ENCODE assay signal across 8 cellular contexts in genomic region chr20:57772349-57772964, GRCh38.
DNase-seq lines count a peak whose midpoint lies in the region; ATAC-seq and TF ChIP-seq lines count a peak whose summit lies in the region.

No MANE protein-coding gene starts in this region.

- H3K27ac Mint-ChIP-seq in osteocyte (ENCODE audit: unreplicated experiment) (peak overlapping the region; percentile 76), progenitor cell of endocrine pancreas (no peak overlapping the region)

- H3K9me3 Mint-ChIP-seq in osteocyte (ENCODE audit: unreplicated experiment) (no peaks in the 10 kb centered on the region), progenitor cell of endocrine pancreas (ENCODE audit: low read depth) (no peaks in the 10 kb centered on the region)

- no peak overlapping the region for H3K4me3 ChIP-seq in cardiac fibroblast (replicated peaks in 1 of 2; ENCODE audit: low read depth in 2 of 2, low read length in 2 of 2)

- no peaks in the 10 kb centered on the region for H3K27me3 Mint-ChIP-seq in osteocyte (ENCODE audit: unreplicated experiment)
- peaks cover 21% of the 10 kb centered on the region for H3K27me3 Mint-ChIP-seq in progenitor cell of endocrine pancreas

- peak overlapping the region; percentile 11 for H3K4me3 Mint-ChIP-seq in osteocyte (ENCODE audit: unreplicated experiment)
- no peak overlapping the region for H3K4me3 Mint-ChIP-seq in progenitor cell of endocrine pancreas (ENCODE audit: low read depth)

- H3K4me1 Mint-ChIP-seq in osteocyte (ENCODE audit: unreplicated experiment), result peaks cover 42% of the 10 kb centered on the region
- H3K4me1 Mint-ChIP-seq in progenitor cell of endocrine pancreas (ENCODE audit: low read depth), result no peaks in the 10 kb centered on the region

- H3K36me3 Mint-ChIP-seq in osteocyte (ENCODE audit: unreplicated experiment), result no peaks in the 10 kb centered on the region
- H3K36me3 Mint-ChIP-seq in progenitor cell of endocrine pancreas (ENCODE audit: insufficient read depth), result no peaks in the 10 kb centered on the region

- DNase-seq in ELR (ENCODE audit: low read depth) (peak; percentile 72), NCI-H226 (peak; percentile 70), cardiac fibroblast (ENCODE audit: low read depth in 2 of 2) (peak; percentile 41 to 73), osteocyte (ENCODE audit: extremely low spot score, unreplicated experiment) (no peak), DMS 273 (lab: John Stamatoyannopoulos, UW; ENCODE audit: unreplicated experiment) (no peak), superior temporal gyrus (ENCODE audit: extremely low spot score) (no peak), progenitor cell of endocrine pancreas (ENCODE audit: low spot score, unreplicated experiment) (no peak)

- TF ChIP-seq CTCF in cardiac fibroblast (IDR thresholded peaks at IDR 0.05; ENCODE audit: low read depth, low read length), result no peak
- TF ChIP-seq CTCF in osteocyte (IDR thresholded peaks at IDR 0.05), result no peak
- no peak for TF ChIP-seq CTCF in progenitor cell of endocrine pancreas (IDR thresholded peaks at IDR 0.05; ENCODE audit: unreplicated experiment)

- no peak for ATAC-seq in HG03571 (IDR thresholded peaks at IDR 0.05; ENCODE audit: unreplicated experiment)

Comparison
In these comparisons a context has a peak if more than half of its experiments do, and no peak if none do; other contexts are left out.
1. DNase-seq: peak in ELR (single experiment), NCI-H226 (single experiment) and cardiac fibroblast (2 of 2); none in osteocyte (single experiment), DMS 273 (single experiment), superior temporal gyrus (single experiment) and progenitor cell of endocrine pancreas (single experiment).